In genomic region chr11:114368918-114369680, GRCh38 we compare ENCODE assay signal across 2 cellular contexts.
TF ChIP-seq lines count a peak whose summit lies in the region.

No MANE protein-coding gene starts in this region.

TF ChIP-seq in IMR-90, 13 proteins besides CTCF, POLR2A, EP300 and RAD21:
- no peak for TF ChIP-seq USF2 (IDR thresholded peaks at IDR 0.05; ENCODE audit: low read depth, low read length)
- TF ChIP-seq CEBPB (IDR thresholded peaks at IDR 0.05; ENCODE audit: low read depth, low read length) = 0 out of 2 replicates have a peak, but pooled peaks have one; percentile 5
- TF ChIP-seq RFX5 (IDR thresholded peaks at IDR 0.05; ENCODE audit: low read depth, low read length) = no peak

TF ChIP-seq in SK-N-SH, 30 proteins besides CTCF, POLR2A, EP300 and RAD21:
- TF ChIP-seq NFIC (IDR thresholded peaks at IDR 0.05; ENCODE audit: borderline replicate concordance) = no peak
- peak; percentile 91 for TF ChIP-seq GATA2 (CRISPR knock-in tag; IDR thresholded peaks at IDR 0.05)
- no peak for TF ChIP-seq RXRA (IDR thresholded peaks at IDR 0.05; ENCODE audit: borderline replicate concordance, low read depth)
- TF ChIP-seq RCOR1 (IDR thresholded peaks at IDR 0.05; ENCODE audit: low read length) = peak; percentile 92
- TF ChIP-seq CHD2 (IDR thresholded peaks at IDR 0.05; ENCODE audit: low read length, partially characterized antibody) = no peak
